In the genomic region with DNA sequence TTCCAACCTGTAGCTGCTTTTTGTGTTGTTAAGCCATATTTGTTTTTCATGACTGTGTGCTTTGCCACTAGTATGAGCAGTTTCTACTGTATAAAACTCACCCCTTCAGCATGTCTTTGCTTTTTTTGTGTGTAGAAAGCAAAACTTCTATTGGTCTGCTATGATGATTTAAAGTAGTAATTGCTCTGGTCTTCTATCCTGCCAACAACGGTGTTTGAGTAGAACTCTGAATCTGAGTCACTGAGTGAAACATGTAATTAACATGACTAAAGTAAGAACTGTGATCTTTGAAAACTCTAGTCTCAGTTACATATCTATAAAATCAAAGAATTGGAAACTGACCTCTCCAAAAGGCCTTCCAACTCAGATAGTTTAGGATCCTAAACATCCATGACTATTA, we compare ENCODE assay signal across 10 cellular contexts.
A peak's percentile ranks its signal among the peaks of the same experiment; 100 is the strongest.
DNase-seq lines count a peak whose midpoint lies in the region; ATAC-seq and TF ChIP-seq lines count a peak whose summit lies in the region.
"Had no signal": no experiment of that assay in that cellular context is flagged by ENCODE, and none has a peak within 500 bp of the region (broad histone marks: within the 10 kb centered on the region; RNA-seq: fewer than 3 reads in every experiment).

No MANE protein-coding gene starts in this region.

- CTCF ChIA-PET in HEK293 (lab: Yijun Ruan, JAX) (interaction anchor here (1.0 kb wide), 1 partner anchor 14 kb away, joined by 3 read pairs; no protein-coding TSS in a partner anchor), T-cell (lab: Charles Lee) (interaction anchor here in 1 of 2 donors (1.7 kb wide), 1 partner anchor 16 kb away, joined by 3 read pairs; no protein-coding TSS in a partner anchor)

- peak overlapping the region; percentile 6 to 76 for H3K27ac Mint-ChIP-seq in T-cell

- H3K36me3 ChIP-seq in HEK293 (ENCODE audit: control insufficient read depth in 2 of 2, insufficient read depth in 1 of 2, low read length in 2 of 2) (no peaks in the 10 kb centered on the region), psoas muscle (ENCODE audit: insufficient read depth in 1 of 2, low read depth in 1 of 2) (no peaks in the 10 kb centered on the region)
- H3K36me3 ChIP-seq: left ventricle myocardium inferior, MG63 had no signal

- H3K4me3 ChIP-seq in HEK293 (ENCODE audit: low read depth, low read length) = no peak overlapping the region
- H3K4me3 ChIP-seq in psoas muscle = no peak overlapping the region
- H3K4me3 ChIP-seq: left ventricle myocardium inferior, MG63 had no signal

- H3K4me1 ChIP-seq in HEK293 (ENCODE audit: control insufficient read depth, insufficient read depth, low read length) = peaks cover 13% of the 10 kb centered on the region
- H3K4me1 ChIP-seq in psoas muscle = peaks cover 17% of the 10 kb centered on the region
- H3K4me1 ChIP-seq: left ventricle myocardium inferior had no signal

- POLR2A ChIA-PET in HEK293 (lab: Yijun Ruan, JAX) (interaction anchor here (2.8 kb wide), 1 partner anchor 19 kb away, joined by 18 read pairs; no protein-coding TSS in a partner anchor), T-cell (lab: Charles Lee) (interaction anchor here in 1 of 2 donors (0.6 kb wide), 1 partner anchor 757 kb away, joined by 3 read pairs; no protein-coding TSS in a partner anchor)

- intact Hi-C loops in psoas muscle (cut with DNase I) = no loop called here

- peak overlapping the region in 1 of 3 donors; percentile 28 for H3K4me3 Mint-ChIP-seq in T-cell

- H3K27me3 Mint-ChIP-seq in T-cell = no peaks in the 10 kb centered on the region

- no peaks in the 10 kb centered on the region for H3K9me3 ChIP-seq in HEK293 (ENCODE audit: control insufficient read depth, insufficient read depth, low read depth, low read length)
- H3K9me3 ChIP-seq in psoas muscle = no peaks in the 10 kb centered on the region
- H3K9me3 ChIP-seq: left ventricle myocardium inferior, MG63 had no signal

- H3K27me3 ChIP-seq in psoas muscle (ENCODE audit: insufficient read depth in 3 of 3, low read length in 2 of 3) = no peaks in the 10 kb centered on the region
- H3K27me3 ChIP-seq: MG63 had no signal

- TF ChIP-seq CTCF in HEK293 (tag by site-specific recombination; IDR thresholded peaks at IDR 0.05) (no peak), psoas muscle (IDR thresholded peaks at IDR 0.05) (no peak)

- peaks cover 31 to 32% (median 31%) of the 10 kb centered on the region in 3 donors for H3K4me1 Mint-ChIP-seq in T-cell

- peaks cover 5% of the 10 kb centered on the region for H3K36me3 Mint-ChIP-seq in T-cell

- 50 to 82% (median 53%) methylated on average over 1 of the region's 1 CpG for WGBS in psoas muscle, 3 donors

- ATAC-seq in GM18858 (IDR thresholded peaks at IDR 0.05; ENCODE audit: unreplicated experiment) = peak; percentile 60
- ATAC-seq in T-cell (replicated peaks in 1 of 4) = peak in 1 of 4 experiments; percentile 9
- ATAC-seq in psoas muscle = no peak
- no peak for ATAC-seq in GM21737 (IDR thresholded peaks at IDR 0.05; ENCODE audit: unreplicated experiment)

- no peak for DNase-seq in T-cell
- DNase-seq in psoas muscle = no peak
- no peak for DNase-seq in NCI-H345 (lab: John Stamatoyannopoulos, UW)
- no peak for DNase-seq in AG20443 (ENCODE audit: low spot score)
- DNase-seq in dedifferentiated amniotic fluid mesenchymal stem cell (ENCODE audit: extremely low spot score) = no peak
- DNase-seq: left ventricle myocardium inferior had no signal

- H3K27ac ChIP-seq in HEK293 (ENCODE audit: extremely low read depth, low read depth, low read length) (peak overlapping the region; percentile 56), psoas muscle (peak overlapping the region; percentile 72)
- H3K27ac ChIP-seq: left ventricle myocardium inferior had no signal

- no peaks in the 10 kb centered on the region for H3K9me3 Mint-ChIP-seq in T-cell

TF ChIP-seq in HEK293, 187 proteins besides CTCF, POLR2A, EP300 and RAD21:
- TF ChIP-seq SCRT2 (tag by site-specific recombination; IDR thresholded peaks at IDR 0.05) (0 out of 2 replicates have a peak, but pooled peaks have one; percentile 29), ZNF837 (tag by site-specific recombination; IDR thresholded peaks at IDR 0.05) (no peak), SP7 (tag by site-specific recombination; IDR thresholded peaks at IDR 0.05) (peak; percentile 24; the same call in 1 of the 2 replicates)
